ENCODE assay signal across 1 cellular context in genomic region chr3:25097023-25097422, GRCh38.
TF ChIP-seq lines count a peak whose summit lies in the region.

No MANE protein-coding gene starts in this region.

TF ChIP-seq in H1, 55 proteins besides CTCF, POLR2A, EP300 and RAD21 (continued from another document):
- no peak for TF ChIP-seq CHD7 (IDR thresholded peaks at IDR 0.05; ENCODE audit: insufficient replicate concordance, low read length)
- TF ChIP-seq USF2 (IDR thresholded peaks at IDR 0.05; ENCODE audit: low read length) = no peak
- TF ChIP-seq RBBP5 (IDR thresholded peaks at IDR 0.05; ENCODE audit: borderline replicate concordance, low read depth, low read length) = no peak
- no peak for TF ChIP-seq POU5F1 (IDR thresholded peaks at IDR 0.05; ENCODE audit: low read depth, low read length)
- TF ChIP-seq SRF (IDR thresholded peaks at IDR 0.05; ENCODE audit: low read depth, low read length) = no peak
- no peak for TF ChIP-seq CTBP2 (IDR thresholded peaks at IDR 0.05; ENCODE audit: borderline replicate concordance, insufficient read depth, insufficient read length, low read length)
- TF ChIP-seq ASH2L (IDR thresholded peaks at IDR 0.05; ENCODE audit: low read length) = no peak
TF ChIP-seq in H1: peak in this region for 0.
